In genomic region chr6:95686272-95686671, GRCh38 we compare ENCODE assay signal across 22 cellular contexts.
DNase-seq lines count a peak whose midpoint lies in the region; TF ChIP-seq lines count a peak whose summit lies in the region.
"Had no signal": no experiment of that assay in that cellular context is flagged by ENCODE, and none has a peak within 500 bp of the region (broad histone marks: within the 10 kb centered on the region; RNA-seq: fewer than 3 reads in every experiment).

No MANE protein-coding gene starts in this region.

- DNase-seq in DMS 273 (lab: John Stamatoyannopoulos, UW; ENCODE audit: unreplicated experiment) (peak; percentile 8), DMS 273 treated with DMSO at 0.1 percent for 48 hours (lab: John Stamatoyannopoulos, UW) (no peak), ELR (ENCODE audit: low read depth) (peak; percentile 2), glutamatergic neuron (no peak), DMS153 treated with DMSO at 0.1 percent for 48 hours (lab: John Stamatoyannopoulos, UW; ENCODE audit: unreplicated experiment) (no peak), left ventricle myocardium inferior (no peak)
- no peak for DNase-seq in T-helper 2 cell treated with Interferon-gamma antibody and Interleukin-4, amounts not matched to agents 5 μg/mL and 100 μg/mL, for 36 hours (ENCODE audit: low spot score)
- DNase-seq: BE2C, Calu3, GDM1, IMR-90, MM.1S, NCI-H187, NCI-H524 treated with DMSO at 0.1 percent for 48 hours, OCI-M1, Peyer's patch, SHP77 treated with DMSO at 0.1 percent for 48 hours had no signal

- H3K9ac ChIP-seq in HUES64 (ENCODE audit: low read depth, low read length): no peak overlapping the region
- H3K9ac ChIP-seq: KMS-11 had no signal

- TF ChIP-seq CTCF in glutamatergic neuron (IDR thresholded peaks at IDR 0.05; ENCODE audit: partially characterized antibody, unreplicated experiment) (no peak), left ventricle myocardium inferior (IDR thresholded peaks at IDR 0.05; ENCODE audit: borderline replicate concordance) (no peak)

- H3K4me3 Mint-ChIP-seq in glutamatergic neuron (ENCODE audit: unreplicated experiment): no peak overlapping the region
- H3K4me3 Mint-ChIP-seq in T-helper 2 cell treated with Interferon-gamma antibody and Interleukin-4, amounts not matched to agents 5 μg/mL and 100 μg/mL, for 36 hours: no peak overlapping the region

- 79% methylated on average over 2 of the region's 3 CpGs for WGBS in HUES64

- H3K36me3 ChIP-seq in HUES64 (ENCODE audit: insufficient read depth, low read length) (no peaks in the 10 kb centered on the region), left ventricle myocardium inferior (no peaks in the 10 kb centered on the region)
- H3K36me3 ChIP-seq: BE2C, Peyer's patch had no signal

- H3K4me1 Mint-ChIP-seq in glutamatergic neuron (ENCODE audit: low read depth, unreplicated experiment): peaks cover 22% of the 10 kb centered on the region
- peaks cover 2% of the 10 kb centered on the region for H3K4me1 Mint-ChIP-seq in T-helper 2 cell treated with Interferon-gamma antibody and Interleukin-4, amounts not matched to agents 5 μg/mL and 100 μg/mL, for 36 hours (ENCODE audit: low read depth)

- no peaks in the 10 kb centered on the region for H3K9me3 ChIP-seq in HUES64 (ENCODE audit: insufficient read depth, low read depth, low read length)
- peaks cover 18% of the 10 kb centered on the region for H3K9me3 ChIP-seq in left ventricle myocardium inferior (replicated peaks)
- H3K9me3 ChIP-seq: BE2C, Peyer's patch had no signal

- no peaks in the 10 kb centered on the region for H3K27me3 ChIP-seq in HUES64 (ENCODE audit: insufficient read depth, low read length)
- H3K27me3 ChIP-seq in left ventricle myocardium inferior (ENCODE audit: low read depth): no peaks in the 10 kb centered on the region
- H3K27me3 ChIP-seq: BE2C, Peyer's patch had no signal

- peaks cover 5% of the 10 kb centered on the region for H3K36me3 Mint-ChIP-seq in glutamatergic neuron (ENCODE audit: unreplicated experiment)
- H3K36me3 Mint-ChIP-seq in T-helper 2 cell treated with Interferon-gamma antibody and Interleukin-4, amounts not matched to agents 5 μg/mL and 100 μg/mL, for 36 hours (ENCODE audit: low read depth): no peaks in the 10 kb centered on the region

- peak overlapping the region; percentile 67 for H3K27ac Mint-ChIP-seq in glutamatergic neuron (ENCODE audit: unreplicated experiment)
- H3K27ac Mint-ChIP-seq in T-helper 2 cell treated with Interferon-gamma antibody and Interleukin-4, amounts not matched to agents 5 μg/mL and 100 μg/mL, for 36 hours: no peak overlapping the region

- no peaks in the 10 kb centered on the region for H3K27me3 Mint-ChIP-seq in glutamatergic neuron (ENCODE audit: unreplicated experiment)
- no peaks in the 10 kb centered on the region for H3K27me3 Mint-ChIP-seq in T-helper 2 cell treated with Interferon-gamma antibody and Interleukin-4, amounts not matched to agents 5 μg/mL and 100 μg/mL, for 36 hours (ENCODE audit: low read depth)

- H3K27ac ChIP-seq in HUES64 (ENCODE audit: low read depth, low read length) (peak overlapping the region; percentile 4; the same call in 1 of the 2 replicates), left ventricle myocardium inferior (replicated peaks) (no peak overlapping the region)
- H3K27ac ChIP-seq: 22Rv1, KMS-11, Peyer's patch, SK-N-MC had no signal

- no peaks in the 10 kb centered on the region for H3K9me3 Mint-ChIP-seq in glutamatergic neuron (ENCODE audit: unreplicated experiment)
- no peaks in the 10 kb centered on the region for H3K9me3 Mint-ChIP-seq in T-helper 2 cell treated with Interferon-gamma antibody and Interleukin-4, amounts not matched to agents 5 μg/mL and 100 μg/mL, for 36 hours

- intact Hi-C loops in left ventricle myocardium inferior (cut with micrococcal nuclease): no loop called here

- H3K4me3 ChIP-seq in HUES64 (ENCODE audit: low read length): no peak overlapping the region
- no peak overlapping the region for H3K4me3 ChIP-seq in left ventricle myocardium inferior
- H3K4me3 ChIP-seq: GM12878, Peyer's patch, SK-N-MC had no signal

- peaks cover 24% of the 10 kb centered on the region for H3K4me1 ChIP-seq in HUES64 (ENCODE audit: insufficient read depth, low read length)
- peaks cover 17% of the 10 kb centered on the region for H3K4me1 ChIP-seq in left ventricle myocardium inferior
- H3K4me1 ChIP-seq: BE2C, Peyer's patch had no signal

Comparison
In these comparisons a context has a peak if more than half of its experiments do, and no peak if none do; other contexts are left out.
1. DNase-seq: peak in DMS 273 (single experiment) and ELR (single experiment); none in DMS 273 treated with DMSO at 0.1 percent for 48 hours (single experiment), glutamatergic neuron (single experiment), T-helper 2 cell treated with Interferon-gamma antibody and Interleukin-4, amounts not matched to agents 5 μg/mL and 100 μg/mL, for 36 hours (single experiment), DMS153 treated with DMSO at 0.1 percent for 48 hours (single experiment) and left ventricle myocardium inferior (single experiment).